23 cellular contexts compared by ENCODE assay signal in genomic region chr9:73575661-73576060, GRCh38.
DNase-seq lines count a peak whose midpoint lies in the region; ATAC-seq, FAIRE-seq and TF ChIP-seq lines count a peak whose summit lies in the region.
"Had no signal": no experiment of that assay in that cellular context is flagged by ENCODE, and none has a peak within 500 bp of the region (broad histone marks: within the 10 kb centered on the region; RNA-seq: fewer than 3 reads in every experiment).

No MANE protein-coding gene starts in this region.

- no peaks in the 10 kb centered on the region for H3K27me3 ChIP-seq in colonic mucosa
- H3K27me3 ChIP-seq: BE2C; BLaER1 treated with 17β-estradiol and CSF1 and Interleukin-3, amounts not matched to agents 10 nM and 100 nM had no signal

- no peak for TF ChIP-seq POLR2A in A549 (IDR thresholded peaks at IDR 0.05; ENCODE audit: low read length)

- ATAC-seq in A549, result no peak
- ATAC-seq in GM19395 (IDR thresholded peaks at IDR 0.05; ENCODE audit: unreplicated experiment), result no peak
- ATAC-seq: GM12878, GM23338, HCT116 had no signal

- POLR2A ChIA-PET in A549 (lab: Yijun Ruan, JAX), result no interaction called here

- TF ChIP-seq EP300 in A549 (IDR thresholded peaks at IDR 0.05), result no peak

- no peaks in the 10 kb centered on the region for H3K36me3 ChIP-seq in colonic mucosa
- H3K36me3 ChIP-seq: BE2C; BLaER1 treated with 17β-estradiol and CSF1 and Interleukin-3, amounts not matched to agents 10 nM and 100 nM had no signal

- H3K4me1 ChIP-seq in A549 (no peaks in the 10 kb centered on the region), colonic mucosa (no peaks in the 10 kb centered on the region)
- H3K4me1 ChIP-seq: BE2C; BLaER1 treated with 17β-estradiol and CSF1 and Interleukin-3, amounts not matched to agents 10 nM and 100 nM had no signal

- no peak overlapping the region for H3K9ac ChIP-seq in colonic mucosa (ENCODE audit: low read depth in 2 of 2, low read length in 2 of 2)
- H3K9ac ChIP-seq: BLaER1 treated with 17β-estradiol and CSF1 and Interleukin-3, amounts not matched to agents 10 nM and 100 nM had no signal

- TF ChIP-seq CTCF in 22Rv1 (IDR thresholded peaks at IDR 0.05) (no peak), A549 (IDR thresholded peaks at IDR 0.05) (no peak), colonic mucosa (IDR thresholded peaks at IDR 0.05) (no peak)

- FAIRE-seq in A549 (lab: Jason Lieb, UNC), result no peak
- FAIRE-seq: A204.1, D721Med, GM12878, GM19239 had no signal

- no peaks in the 10 kb centered on the region for H3K9me3 ChIP-seq in A549
- no peaks in the 10 kb centered on the region for H3K9me3 ChIP-seq in colonic mucosa
- H3K9me3 ChIP-seq: BE2C; BLaER1 treated with 17β-estradiol and CSF1 and Interleukin-3, amounts not matched to agents 10 nM and 100 nM had no signal

- H3K27ac ChIP-seq in 22Rv1, result peak overlapping the region; percentile 22; the same call in 1 of the 2 replicates
- H3K27ac ChIP-seq in A549, result no peak overlapping the region
- H3K27ac ChIP-seq in colonic mucosa, result no peak overlapping the region
- H3K27ac ChIP-seq: BLaER1 treated with 17β-estradiol and CSF1 and Interleukin-3, amounts not matched to agents 10 nM and 100 nM had no signal

- no peak for TF ChIP-seq RAD21 in A549 (conservative IDR thresholded peaks at IDR 0.05 in 1 of 2, IDR thresholded peaks at IDR 0.05 in 1 of 2)

- H3K4me2 ChIP-seq in A549, result no peak overlapping the region
- H3K4me2 ChIP-seq: BLaER1 treated with 17β-estradiol and CSF1 and Interleukin-3, amounts not matched to agents 10 nM and 100 nM; GM23338 had no signal

- CTCF ChIA-PET in A549 (lab: Yijun Ruan, JAX), result interaction anchor here (0.7 kb wide), 1 partner anchor 24 kb away, joined by 3 read pairs; no protein-coding TSS in a partner anchor

- no peak for DNase-seq in A549 (ENCODE audit: low read depth in 1 of 2, low spot score in 1 of 2)
- peak; percentile 33 for DNase-seq in globus pallidus (ENCODE audit: low spot score)
- peak; percentile 6 for DNase-seq in putamen (ENCODE audit: low spot score)
- no peak for DNase-seq in colonic mucosa
- DNase-seq: ACHN; AML-193; BE2C; CD4-positive, alpha-beta T cell; CD8-positive, alpha-beta memory T cell; DMS 273 treated with DMSO at 0.1 percent for 48 hours; DMS79; EL; GDM1; H9 had no signal

- intact Hi-C loops in colonic mucosa (cut with DNase I), result no loop called here

- 5% methylated on average over 1 of the region's 1 CpG for WGBS in A549 (ENCODE audit: missing lambda C conversion rate)

- no peak overlapping the region for H3K4me3 ChIP-seq in A549
- H3K4me3 ChIP-seq in colonic mucosa, result no peak overlapping the region
- H3K4me3 ChIP-seq: BLaER1 treated with 17β-estradiol and CSF1 and Interleukin-3, amounts not matched to agents 10 nM and 100 nM; GM12878; GM23338 had no signal

TF ChIP-seq in A549, 52 proteins besides CTCF, POLR2A, EP300 and RAD21:
- peak; percentile 52 for TF ChIP-seq MAFK (IDR thresholded peaks at IDR 0.05; ENCODE audit: partially characterized antibody)
- no peak for TF ChIP-seq FOSB (CRISPR knock-in tag; IDR thresholded peaks at IDR 0.05)

Comparison
In these comparisons a context has a peak if more than half of its experiments do, and no peak if none do; other contexts are left out.
1. DNase-seq: peak in globus pallidus (single experiment) and putamen (single experiment); none in A549 (0 of 2) and colonic mucosa (single experiment).